ENCODE assay signal across 8 cellular contexts in the genomic region with DNA sequence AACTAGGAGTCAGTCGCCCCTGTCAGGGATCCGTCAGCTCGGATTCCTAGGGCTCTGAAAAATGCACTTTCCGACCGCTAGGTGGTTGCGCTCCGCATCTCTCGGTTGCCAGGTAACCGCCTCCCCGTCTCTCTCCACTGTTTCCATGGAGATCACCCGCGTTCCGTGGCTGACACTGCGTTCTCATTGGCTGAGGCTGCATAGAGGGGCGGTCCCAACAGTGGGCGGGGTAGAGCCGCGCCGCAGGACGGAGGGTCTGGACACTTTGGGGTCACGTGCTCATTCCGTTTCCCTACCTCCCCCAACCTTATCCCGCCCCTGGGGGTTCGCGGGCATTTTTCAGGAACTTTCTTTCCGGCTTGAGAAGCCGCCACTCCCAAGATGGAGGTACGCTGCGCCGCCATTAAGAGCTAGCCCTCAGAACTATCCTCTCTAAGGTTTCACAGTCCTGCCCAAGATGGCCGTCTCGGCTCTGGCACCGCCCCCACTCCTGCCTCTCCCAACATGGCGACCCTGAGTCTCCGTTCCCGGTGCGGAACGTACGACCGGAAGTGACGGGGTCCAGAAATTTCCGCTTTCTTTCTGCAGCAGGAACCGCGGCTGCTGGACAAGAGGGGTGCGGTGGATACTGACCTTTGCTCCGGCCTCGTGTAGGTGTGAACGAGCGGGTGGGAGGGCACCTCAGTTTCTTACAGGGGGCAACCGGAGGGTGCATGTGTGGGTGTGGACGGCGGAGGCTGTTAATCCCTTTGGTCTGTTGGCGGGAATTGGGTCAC. TPM values are rescaled to one million over a fixed set of nuclear protein-coding genes. Genes with fewer than 3 reads are reported as not detected.
DNase-seq lines count a peak whose midpoint lies in the region; ATAC-seq, FAIRE-seq and TF ChIP-seq lines count a peak whose summit lies in the region.

A gene (minus strand): TSS at position 65 of the 776 bp plus-strand sequence. CDS start 105 bp downstream, outside the sequence.
A gene with protein sequence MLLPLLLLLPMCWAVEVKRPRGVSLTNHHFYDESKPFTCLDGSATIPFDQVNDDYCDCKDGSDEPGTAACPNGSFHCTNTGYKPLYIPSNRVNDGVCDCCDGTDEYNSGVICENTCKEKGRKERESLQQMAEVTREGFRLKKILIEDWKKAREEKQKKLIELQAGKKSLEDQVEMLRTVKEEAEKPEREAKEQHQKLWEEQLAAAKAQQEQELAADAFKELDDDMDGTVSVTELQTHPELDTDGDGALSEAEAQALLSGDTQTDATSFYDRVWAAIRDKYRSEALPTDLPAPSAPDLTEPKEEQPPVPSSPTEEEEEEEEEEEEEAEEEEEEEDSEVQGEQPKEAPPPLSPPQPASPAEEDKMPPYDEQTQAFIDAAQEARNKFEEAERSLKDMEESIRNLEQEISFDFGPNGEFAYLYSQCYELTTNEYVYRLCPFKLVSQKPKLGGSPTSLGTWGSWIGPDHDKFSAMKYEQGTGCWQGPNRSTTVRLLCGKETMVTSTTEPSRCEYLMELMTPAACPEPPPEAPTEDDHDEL (plus strand): TSS at position 579 of the 776 bp plus-strand sequence. CDS start 483 bp downstream, outside the sequence.

- H3K36me3 Mint-ChIP-seq in endothelial cell (ENCODE audit: low read depth, unreplicated experiment) (peaks cover 3% of the 10 kb centered on the region), mesothelial cell of epicardium (peaks cover 8% of the 10 kb centered on the region)

- H3K4me1 ChIP-seq in HUES48 (ENCODE audit: control insufficient read depth, insufficient read depth, low read length), result peaks cover 11% of the 10 kb centered on the region
- peaks cover 10% of the 10 kb centered on the region for H3K4me1 ChIP-seq in NT2/D1 (ENCODE audit: insufficient read depth, insufficient read length)

- peak within 1 kb of the TSS; percentile 88 for H3K27ac ChIP-seq in HUES48 (ENCODE audit: low read depth, low read length)

- H3K9ac ChIP-seq in HUES48 (ENCODE audit: low read depth, low read length), result peak within 1 kb of the TSS; percentile 95
- H3K9ac ChIP-seq in NT2/D1 (ENCODE audit: insufficient read length, low read depth), result peak within 1 kb of the TSS; percentile 97

- DNase-seq in D721Med (ENCODE audit: insufficient read length, low spot score), result peak; percentile 89
- DNase-seq in NT2/D1 (ENCODE audit: low read depth, low spot score), result peak; percentile 99
- DNase-seq in activated CD8-positive, alpha-beta memory T cell treated with anti-CD3 and anti-CD28 coated beads, Interleukin-2, amount 50 U/mL, for 4 hours, result peak; percentile 95
- DNase-seq in endothelial cell (ENCODE audit: low spot score), result peak; percentile 99
- DNase-seq in mesothelial cell of epicardium (ENCODE audit: low spot score in 2 of 2, unreplicated experiment in 2 of 2), result peak; percentile 98 to 99
- DNase-seq in stimulated activated CD8-positive, alpha-beta memory T cell treated with anti-CD3 and anti-CD28 coated beads, Interleukin-15, amount 100 ng/mL, for 48 hours (ENCODE audit: low read depth in 2 of 2), result peak; percentile 98 to 99

- FAIRE-seq in D721Med (lab: Jason Lieb, UNC), result peak; percentile 21

- peak within 1 kb of the TSS; percentile 96 for H3K4me3 ChIP-seq in HUES48 (ENCODE audit: low read depth, low read length)
- peak within 1 kb of the TSS; percentile 88 for H3K4me3 ChIP-seq in NT2/D1 (ENCODE audit: insufficient read length, low read depth)

- H3K36me3 ChIP-seq in HUES48 (ENCODE audit: control insufficient read depth, insufficient read depth, low read length), result peaks cover 35% of the 10 kb centered on the region
- peaks cover 35% of the 10 kb centered on the region for H3K36me3 ChIP-seq in NT2/D1 (ENCODE audit: insufficient read depth, insufficient read length, low read length)

- peak within 1 kb of the TSS; percentile 100 for H3K27ac Mint-ChIP-seq in endothelial cell (ENCODE audit: unreplicated experiment)
- H3K27ac Mint-ChIP-seq in mesothelial cell of epicardium, result peak within 1 kb of the TSS; percentile 99

- peaks cover 16% of the 10 kb centered on the region for H3K4me1 Mint-ChIP-seq in endothelial cell (ENCODE audit: unreplicated experiment)
- peaks cover 22% of the 10 kb centered on the region for H3K4me1 Mint-ChIP-seq in mesothelial cell of epicardium

- no peaks in the 10 kb centered on the region for H3K9me3 Mint-ChIP-seq in endothelial cell (ENCODE audit: unreplicated experiment)
- H3K9me3 Mint-ChIP-seq in mesothelial cell of epicardium, result no peaks in the 10 kb centered on the region

- peak; percentile 90 for ATAC-seq in GM21390 (IDR thresholded peaks at IDR 0.05; ENCODE audit: unreplicated experiment)

- H3K27me3 ChIP-seq in HUES48 (ENCODE audit: control insufficient read depth, insufficient read depth, low read length) (no peaks in the 10 kb centered on the region), NT2/D1 (ENCODE audit: insufficient read depth, insufficient read length) (no peaks in the 10 kb centered on the region)

- no peaks in the 10 kb centered on the region for H3K9me3 ChIP-seq in HUES48 (ENCODE audit: control insufficient read depth, insufficient read depth, low read length)
- H3K9me3 ChIP-seq in NT2/D1 (ENCODE audit: insufficient read depth, low read length), result no peaks in the 10 kb centered on the region

- TF ChIP-seq CTCF in D721Med (IDR thresholded peaks at IDR 0.05; ENCODE audit: insufficient read depth, missing control alignments) (peak; percentile 78), endothelial cell (IDR thresholded peaks at IDR 0.05; ENCODE audit: unreplicated experiment) (peak; percentile 95), mesothelial cell of epicardium (IDR thresholded peaks at IDR 0.05; ENCODE audit: unreplicated experiment) (peak; percentile 96)

- H3K27me3 Mint-ChIP-seq in endothelial cell (ENCODE audit: unreplicated experiment) (peaks cover 17% of the 10 kb centered on the region), mesothelial cell of epicardium (ENCODE audit: low read depth) (no peaks in the 10 kb centered on the region)

- H3K4me3 Mint-ChIP-seq in endothelial cell (ENCODE audit: unreplicated experiment), result peak within 1 kb of the TSS; percentile 99
- H3K4me3 Mint-ChIP-seq in mesothelial cell of epicardium, result peak within 1 kb of the TSS; percentile 95

RNA-seq across cellular contexts. Expression of the first gene that starts in this region (rescaled TPM):
- 0.64 TPM for total RNA-seq in endothelial cell (ENCODE audit: unreplicated experiment)
- 0.95 to 1.7 TPM (median 1.4 TPM) in 3 replicates for total RNA-seq in mesothelial cell of epicardium

RNA-seq across cellular contexts. Expression of the second gene that starts in this region (rescaled TPM):
- total RNA-seq in endothelial cell (ENCODE audit: unreplicated experiment) (466 TPM), mesothelial cell of epicardium (381 to 396 TPM (median 385 TPM) in 3 replicates)

Comparison
In these comparisons a context has a peak if more than half of its experiments do, and no peak if none do; other contexts are left out.
1. Peak in every context shown above with its lines: DNase-seq, ATAC-seq, H3K4me3 ChIP-seq and H3K27ac ChIP-seq.